Comparison of ENCODE assay signal across 20 cellular contexts in the genomic region with DNA sequence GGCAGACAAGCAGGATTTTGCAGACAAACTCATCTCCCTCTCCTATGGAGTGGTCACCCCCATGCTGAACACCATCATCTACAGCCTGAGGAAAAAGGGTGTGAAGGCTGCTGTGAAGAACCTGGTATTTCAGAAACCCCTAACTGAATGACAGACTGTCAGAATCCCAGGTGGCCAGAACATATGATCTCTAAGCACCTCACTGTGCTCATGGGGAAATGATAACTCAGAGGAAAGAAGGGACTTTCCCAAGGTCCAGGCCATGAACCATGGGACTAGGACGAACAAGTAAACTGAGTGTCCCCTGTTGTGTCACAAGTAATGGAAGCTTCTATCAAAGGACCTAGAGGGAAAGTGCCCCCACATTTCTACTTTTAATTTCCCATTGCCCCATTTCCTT. TPM values are rescaled to one million over a fixed set of nuclear protein-coding genes. Genes with fewer than 3 reads are reported as not detected.
DNase-seq lines count a peak whose midpoint lies in the region; ATAC-seq and TF ChIP-seq lines count a peak whose summit lies in the region.
"Had no signal": no experiment of that assay in that cellular context is flagged by ENCODE, and none has a peak within 500 bp of the region (broad histone marks: within the 10 kb centered on the region; RNA-seq: fewer than 3 reads in every experiment).

No MANE protein-coding gene starts in this region.

- H3K79me1 ChIP-seq in IMR-90 (ENCODE audit: low read depth in 1 of 2, low read length in 2 of 2), result no peaks in the 10 kb centered on the region

- ATAC-seq in stimulated activated naive CD8-positive, alpha-beta T cell treated with anti-CD3 and anti-CD28 coated beads, Interleukin-15, Interleukin-2, amounts not matched to agents 100 U/mL and 50 U/mL, for 24 hours, result peak; percentile 32
- ATAC-seq in stimulated activated naive CD8-positive, alpha-beta T cell treated with anti-CD3 and anti-CD28 coated beads, Interleukin-15, amount 100 ng/mL, for 72 hours, result no peak
- ATAC-seq in IMR-90 (ENCODE audit: low read depth) (no peak), memory B cell (ENCODE audit: low read depth) (peak; percentile 56), HG02870 (IDR thresholded peaks at IDR 0.05; ENCODE audit: unreplicated experiment) (no peak), GM19467 (IDR thresholded peaks at IDR 0.05; ENCODE audit: unreplicated experiment) (no peak)

- no peak for DNase-seq in stimulated activated naive CD8-positive, alpha-beta T cell treated with anti-CD3 and anti-CD28 coated beads, Interleukin-15, Interleukin-2, amounts not matched to agents 100 U/mL and 50 U/mL, for 24 hours
- no peak for DNase-seq in stimulated activated naive CD8-positive, alpha-beta T cell treated with anti-CD3 and anti-CD28 coated beads, Interleukin-15, amount 100 ng/mL, for 72 hours
- DNase-seq in IMR-90, result no peak
- DNase-seq in memory B cell (ENCODE audit: low spot score in 2 of 2), result no peak
- no peak for DNase-seq in T-helper 2 cell
- DNase-seq: C1 segment of cervical spinal cord; CD4-positive, CD25-positive, alpha-beta regulatory T cell; CD8-positive, alpha-beta memory T cell; COR-L47; DMS 273 treated with DMSO at 0.1 percent for 48 hours; DMS53; DND-41; EL; GM23248; KBM-7 had no signal

- H2AK5ac ChIP-seq in IMR-90 (ENCODE audit: low read depth, low read length), result peak overlapping the region; percentile 99

- H3K4me2 ChIP-seq in IMR-90 (ENCODE audit: low read depth, low read length), result no peak overlapping the region

- dilution Hi-C loops in IMR-90 (cut with HindIII; ENCODE audit: low sequenced_read_pairs, unreplicated experiment), result no loop called here

- no peak for TF ChIP-seq POLR2A in IMR-90 (IDR thresholded peaks at IDR 0.05; ENCODE audit: low read depth, low read length)

- no peak for TF ChIP-seq CTCF in IMR-90 (conservative IDR thresholded peaks at IDR 0.05; ENCODE audit: low read depth, low read length)

- no peak overlapping the region for H2AFZ ChIP-seq in IMR-90 (replicated peaks; ENCODE audit: low read length, poor library complexity)
- H2AFZ ChIP-seq: GM23248 had no signal

- no TSS peak for BruUV-seq in IMR-90 (replicated peaks; lab: Mats Ljungman, UMichigan)

- intact Hi-C loops in IMR-90 (cut with micrococcal nuclease), result loop anchor here (10.0 kb wide), 1 partner anchor 197 kb away; a partner anchor contains a TSS

- H3K36me3 ChIP-seq in IMR-90 (ENCODE audit: control insufficient read depth, insufficient read depth, low read length), result no peaks in the 10 kb centered on the region
- H3K36me3 ChIP-seq: HAP-1 had no signal

- peak overlapping the region; percentile 12 to 18; a peak in 2 of 4 replicates for H4K8ac ChIP-seq in IMR-90 (ENCODE audit: low read depth in 2 of 2, low read length in 2 of 2)

- H3K9me1 ChIP-seq in IMR-90 (ENCODE audit: insufficient read depth, low read length), result peaks cover 10% of the 10 kb centered on the region

- H2BK15ac ChIP-seq in IMR-90 (ENCODE audit: low read depth, low read length), result peak overlapping the region; percentile 99; the same call in 2 of the 3 replicates

- peak overlapping the region; percentile 92 for H2BK120ac ChIP-seq in IMR-90 (ENCODE audit: low read depth, low read length)

- no peak overlapping the region for H2BK5ac ChIP-seq in IMR-90 (ENCODE audit: low read depth, low read length, poor library complexity, severe bottlenecking)

- peak overlapping the region; percentile 50 for H3K18ac ChIP-seq in IMR-90 (ENCODE audit: low read depth, low read length)

- no peak overlapping the region for H3K9ac ChIP-seq in IMR-90 (ENCODE audit: low read depth, low read length)
- H3K9ac ChIP-seq: GM23248 had no signal

- H3K23ac ChIP-seq in IMR-90 (ENCODE audit: low read depth, low read length), result no peak overlapping the region; the same call in 1 of the 2 replicates

- peaks cover 26% of the 10 kb centered on the region for H3K4me1 ChIP-seq in IMR-90 (ENCODE audit: control insufficient read depth, insufficient read depth, low read length)

- H2AK9ac ChIP-seq in IMR-90 (replicated peaks; ENCODE audit: low read depth, low read length, poor library complexity), result no peak overlapping the region

- TF ChIP-seq RAD21 in IMR-90 (IDR thresholded peaks at IDR 0.05; ENCODE audit: low read length), result no peak

- no peak overlapping the region for H3K56ac ChIP-seq in IMR-90 (ENCODE audit: extremely low read depth, insufficient read depth, low read length)

- peak overlapping the region in 1 of 2 donors; percentile 45 for H3K27ac Mint-ChIP-seq in stimulated activated naive CD8-positive, alpha-beta T cell treated with anti-CD3 and anti-CD28 coated beads, Interleukin-15, amount 100 ng/mL, for 72 hours
- H3K27ac Mint-ChIP-seq in memory B cell, result no peak overlapping the region
- H3K27ac Mint-ChIP-seq: B cell; CD4-positive, CD25-positive, alpha-beta regulatory T cell; CD8-positive, alpha-beta memory T cell; IgD-negative memory B cell had no signal

- H3K4me3 ChIP-seq in IMR-90 (ENCODE audit: insufficient read depth, low read depth, low read length), result no peak overlapping the region
- H3K4me3 ChIP-seq: GM23248, HAP-1 had no signal

- H3K36me3 Mint-ChIP-seq in memory B cell, result no peaks in the 10 kb centered on the region
- H3K36me3 Mint-ChIP-seq: CD4-positive, CD25-positive, alpha-beta regulatory T cell; CD8-positive, alpha-beta memory T cell; IgD-negative memory B cell had no signal

- no peak overlapping the region; the same call in 1 of the 2 replicates for H4K5ac ChIP-seq in IMR-90 (ENCODE audit: low read depth, low read length)

- 33% methylated on average over 1 of the region's 1 CpG; no CpG with 5 or more reads in 1 of the 2 experiments for WGBS in IMR-90 (ENCODE audit: extremely low coverage in 2 of 2, insufficient read length in 1 of 2), 2 experiments

- H3K27me3 Mint-ChIP-seq in stimulated activated naive CD8-positive, alpha-beta T cell treated with anti-CD3 and anti-CD28 coated beads, Interleukin-15, amount 100 ng/mL, for 72 hours, result no peaks in the 10 kb centered on the region
- peaks cover 5% of the 10 kb centered on the region for H3K27me3 Mint-ChIP-seq in memory B cell

- H3K27ac ChIP-seq in IMR-90 (ENCODE audit: insufficient read depth, low read length), result no peak overlapping the region
- H3K27ac ChIP-seq: GM23248 had no signal

- in situ Hi-C loops in IMR-90 (cut with MboI; ENCODE audit: low sequenced_read_pairs), result no loop called here

- no peaks in the 10 kb centered on the region for H3K4me1 Mint-ChIP-seq in stimulated activated naive CD8-positive, alpha-beta T cell treated with anti-CD3 and anti-CD28 coated beads, Interleukin-15, amount 100 ng/mL, for 72 hours
- peaks cover 4% of the 10 kb centered on the region for H3K4me1 Mint-ChIP-seq in memory B cell
- H3K4me1 Mint-ChIP-seq: B cell; CD8-positive, alpha-beta memory T cell had no signal

- H3K9me3 Mint-ChIP-seq in stimulated activated naive CD8-positive, alpha-beta T cell treated with anti-CD3 and anti-CD28 coated beads, Interleukin-15, amount 100 ng/mL, for 72 hours, result no peaks in the 10 kb centered on the region
- H3K9me3 Mint-ChIP-seq in memory B cell, result no peaks in the 10 kb centered on the region
- H3K9me3 Mint-ChIP-seq: CD4-positive, CD25-positive, alpha-beta regulatory T cell; CD8-positive, alpha-beta memory T cell; IgD-negative memory B cell had no signal

- H4K91ac ChIP-seq in IMR-90 (ENCODE audit: insufficient read depth, low read depth, low read length), result peak overlapping the region; percentile 86

- H3K27me3 ChIP-seq in IMR-90 (ENCODE audit: control insufficient read depth, insufficient read depth, low read length), result no peaks in the 10 kb centered on the region

- H3K4ac ChIP-seq in IMR-90 (ENCODE audit: low read depth, low read length), result peak overlapping the region; percentile 82

- POLR2A ChIA-PET in IMR-90 (lab: Charles Lee; ENCODE audit: unreplicated experiment), result no interaction called here

- H2BK20ac ChIP-seq in IMR-90 (ENCODE audit: low read depth, low read length), result peak overlapping the region; percentile 87

- peak overlapping the region; percentile 77 for H3K14ac ChIP-seq in IMR-90 (replicated peaks; ENCODE audit: low read depth, low read length)

- H3K4me3 Mint-ChIP-seq in stimulated activated naive CD8-positive, alpha-beta T cell treated with anti-CD3 and anti-CD28 coated beads, Interleukin-15, amount 100 ng/mL, for 72 hours, result no peak overlapping the region
- no peak overlapping the region for H3K4me3 Mint-ChIP-seq in memory B cell
- H3K4me3 Mint-ChIP-seq: B cell; CD4-positive, CD25-positive, alpha-beta regulatory T cell; CD8-positive, alpha-beta memory T cell; IgD-negative memory B cell had no signal

- CTCF ChIA-PET in IMR-90 (lab: Yijun Ruan, JAX), result no interaction called here

- H3K9me3 ChIP-seq in IMR-90 (ENCODE audit: control insufficient read depth, insufficient read depth, low read length), result no peaks in the 10 kb centered on the region
- H3K9me3 ChIP-seq: HAP-1 had no signal

- no peaks in the 10 kb centered on the region for H4K20me1 ChIP-seq in IMR-90 (ENCODE audit: insufficient read depth, low read length)

TF ChIP-seq in IMR-90, 13 proteins besides CTCF, POLR2A, EP300 and RAD21:
- no peak for TF ChIP-seq CHD1 (IDR thresholded peaks at IDR 0.05; ENCODE audit: low read depth, low read length)
- TF ChIP-seq RFX5 (IDR thresholded peaks at IDR 0.05; ENCODE audit: low read depth, low read length), result no peak
- TF ChIP-seq RCOR1 (IDR thresholded peaks at IDR 0.05; ENCODE audit: insufficient replicate concordance, low read length), result no peak
- TF ChIP-seq FOS (IDR thresholded peaks at IDR 0.05; ENCODE audit: low read depth, low read length), result no peak
- TF ChIP-seq MAZ (IDR thresholded peaks at IDR 0.05; ENCODE audit: borderline replicate concordance, low read depth, low read length), result no peak
- no peak for TF ChIP-seq NFE2L2 (IDR thresholded peaks at IDR 0.05; ENCODE audit: low read depth, low read length)
- no peak for TF ChIP-seq BHLHE40 (IDR thresholded peaks at IDR 0.05; ENCODE audit: low read depth, low read length)

RNA-seq across cellular contexts. Expression of a gene that starts 14.7 kb away (rescaled TPM):
- total RNA-seq in IMR-90 (2012; rRNA removed), result 23.5 and 27.2 TPM in 2 replicates
- polyA plus RNA-seq in IMR-90 (2012; rRNA removed), result 38.5 and 44.0 TPM in 2 replicates
- polyA plus RNA-seq in IMR-90 (2012; cell fraction: cytosol; rRNA removed), result 20.8 and 23.4 TPM in 2 replicates
- polyA plus RNA-seq in IMR-90 (2012; cell fraction: nucleus; rRNA removed; ENCODE audit: low replicate concordance), result 17.3 and 54.7 TPM in 2 replicates

Comparison
In these comparisons a context has a peak if more than half of its experiments do, and no peak if none do; other contexts are left out.
1. ATAC-seq: peak in stimulated activated naive CD8-positive, alpha-beta T cell treated with anti-CD3 and anti-CD28 coated beads, Interleukin-15, Interleukin-2, amounts not matched to agents 100 U/mL and 50 U/mL, for 24 hours (single experiment) and memory B cell (single experiment); none in stimulated activated naive CD8-positive, alpha-beta T cell treated with anti-CD3 and anti-CD28 coated beads, Interleukin-15, amount 100 ng/mL, for 72 hours (single experiment), IMR-90 (single experiment), HG02870 (single experiment) and GM19467 (single experiment).